1 cellular context compared by ENCODE assay signal in the genomic region with DNA sequence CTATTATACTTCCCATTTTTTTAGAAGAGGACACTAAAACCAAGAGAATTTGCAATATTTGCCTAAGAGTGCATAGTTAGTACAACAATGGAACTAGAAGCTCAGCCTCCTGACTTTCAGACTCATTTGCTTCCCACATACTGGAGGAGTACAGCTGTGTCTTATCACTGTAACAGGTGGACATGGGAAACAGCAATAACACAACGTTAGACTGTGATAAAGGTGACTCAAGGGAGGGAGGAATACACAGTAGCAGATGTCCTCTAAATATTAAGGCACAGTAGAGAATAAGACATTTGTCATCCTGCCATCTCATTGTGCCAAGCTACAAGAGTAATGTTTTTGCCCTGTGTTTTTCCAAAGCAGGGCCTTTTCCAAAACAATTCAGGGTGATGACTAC.
A peak's percentile ranks its signal among the peaks of the same experiment; 100 is the strongest.
TF ChIP-seq lines count a peak whose summit lies in the region.

No MANE protein-coding gene starts in this region.

TF ChIP-seq in K562, 482 proteins besides CTCF, POLR2A, EP300 and RAD21 (continued from another document and continues in another):
- TF ChIP-seq THRB (CRISPR knock-in tag; conservative IDR thresholded peaks at IDR 0.05), result 0 out of 2 replicates have a peak, but pooled peaks have one; percentile 22
- no peak for TF ChIP-seq ZNF695 (CRISPR knock-in tag; IDR thresholded peaks at IDR 0.05)
- no peak for TF ChIP-seq RREB1 (CRISPR knock-in tag; IDR thresholded peaks at IDR 0.05)
- TF ChIP-seq PATZ1 (CRISPR knock-in tag; IDR thresholded peaks at IDR 0.05; ENCODE audit: borderline replicate concordance), result no peak
- no peak for TF ChIP-seq CREB5 (CRISPR knock-in tag; IDR thresholded peaks at IDR 0.05)
- TF ChIP-seq PHF8 (IDR thresholded peaks at IDR 0.05; ENCODE audit: borderline replicate concordance, low read length), result no peak
- TF ChIP-seq SMAD2 (IDR thresholded peaks at IDR 0.05; ENCODE audit: low read depth, low read length), result no peak
- TF ChIP-seq CHCHD3 (CRISPR knock-in tag; IDR thresholded peaks at IDR 0.05), result no peak
- TF ChIP-seq ZNF830 (CRISPR knock-in tag; IDR thresholded peaks at IDR 0.05), result no peak
- no peak for TF ChIP-seq ATF7 (IDR thresholded peaks at IDR 0.05)
- peak; percentile 14 to 59; a peak in 1 of 4 replicates for TF ChIP-seq FOXA3 (CRISPR knock-in tag; conservative IDR thresholded peaks at IDR 0.05 in 1 of 2, IDR thresholded peaks at IDR 0.05 in 1 of 2)
- TF ChIP-seq ZNF174 (CRISPR knock-in tag; IDR thresholded peaks at IDR 0.05), result no peak
- TF ChIP-seq, protein P1, sequence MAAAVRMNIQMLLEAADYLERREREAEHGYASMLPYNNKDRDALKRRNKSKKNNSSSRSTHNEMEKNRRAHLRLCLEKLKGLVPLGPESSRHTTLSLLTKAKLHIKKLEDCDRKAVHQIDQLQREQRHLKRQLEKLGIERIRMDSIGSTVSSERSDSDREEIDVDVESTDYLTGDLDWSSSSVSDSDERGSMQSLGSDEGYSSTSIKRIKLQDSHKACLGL (CRISPR knock-in tag; IDR thresholded peaks at IDR 0.05; ENCODE audit: borderline replicate concordance, poor library complexity, severe bottlenecking), result no peak
- TF ChIP-seq SMARCA5 (IDR thresholded peaks at IDR 0.05), result no peak
- TF ChIP-seq ZNF507 (tag; conservative IDR thresholded peaks at IDR 0.05), result no peak
- no peak for TF ChIP-seq ZFP36 (IDR thresholded peaks at IDR 0.05; ENCODE audit: low read depth, low read length, partially characterized antibody)
- no peak for TF ChIP-seq ESRRB (CRISPR knock-in tag; IDR thresholded peaks at IDR 0.05; ENCODE audit: borderline replicate concordance)
- peak; percentile 76; the same call in 1 of the 2 replicates for TF ChIP-seq ZNF175 (CRISPR knock-in tag; IDR thresholded peaks at IDR 0.05; ENCODE audit: low read depth)
- TF ChIP-seq, protein P2, sequence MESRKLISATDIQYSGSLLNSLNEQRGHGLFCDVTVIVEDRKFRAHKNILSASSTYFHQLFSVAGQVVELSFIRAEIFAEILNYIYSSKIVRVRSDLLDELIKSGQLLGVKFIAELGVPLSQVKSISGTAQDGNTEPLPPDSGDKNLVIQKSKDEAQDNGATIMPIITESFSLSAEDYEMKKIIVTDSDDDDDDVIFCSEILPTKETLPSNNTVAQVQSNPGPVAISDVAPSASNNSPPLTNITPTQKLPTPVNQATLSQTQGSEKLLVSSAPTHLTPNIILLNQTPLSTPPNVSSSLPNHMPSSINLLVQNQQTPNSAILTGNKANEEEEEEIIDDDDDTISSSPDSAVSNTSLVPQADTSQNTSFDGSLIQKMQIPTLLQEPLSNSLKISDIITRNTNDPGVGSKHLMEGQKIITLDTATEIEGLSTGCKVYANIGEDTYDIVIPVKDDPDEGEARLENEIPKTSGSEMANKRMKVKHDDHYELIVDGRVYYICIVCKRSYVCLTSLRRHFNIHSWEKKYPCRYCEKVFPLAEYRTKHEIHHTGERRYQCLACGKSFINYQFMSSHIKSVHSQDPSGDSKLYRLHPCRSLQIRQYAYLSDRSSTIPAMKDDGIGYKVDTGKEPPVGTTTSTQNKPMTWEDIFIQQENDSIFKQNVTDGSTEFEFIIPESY (CRISPR knock-in tag; IDR thresholded peaks at IDR 0.05), result peak; percentile 10; the same call in 1 of the 2 replicates
- no peak for TF ChIP-seq NR4A1 (CRISPR knock-in tag; IDR thresholded peaks at IDR 0.05)
- TF ChIP-seq NR4A1 (tag; IDR thresholded peaks at IDR 0.05), result no peak
- TF ChIP-seq ZNF75A (CRISPR knock-in tag; IDR thresholded peaks at IDR 0.05), result no peak
- TF ChIP-seq KHSRP (IDR thresholded peaks at IDR 0.05), result peak; percentile 61
- TF ChIP-seq ZNF395 (CRISPR knock-in tag; IDR thresholded peaks at IDR 0.05), result peak; percentile 88
- TF ChIP-seq, protein P3, sequence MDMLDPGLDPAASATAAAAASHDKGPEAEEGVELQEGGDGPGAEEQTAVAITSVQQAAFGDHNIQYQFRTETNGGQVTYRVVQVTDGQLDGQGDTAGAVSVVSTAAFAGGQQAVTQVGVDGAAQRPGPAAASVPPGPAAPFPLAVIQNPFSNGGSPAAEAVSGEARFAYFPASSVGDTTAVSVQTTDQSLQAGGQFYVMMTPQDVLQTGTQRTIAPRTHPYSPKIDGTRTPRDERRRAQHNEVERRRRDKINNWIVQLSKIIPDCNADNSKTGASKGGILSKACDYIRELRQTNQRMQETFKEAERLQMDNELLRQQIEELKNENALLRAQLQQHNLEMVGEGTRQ (CRISPR knock-in tag; IDR thresholded peaks at IDR 0.05), result no peak
- TF ChIP-seq ZNF41 (CRISPR knock-in tag; conservative IDR thresholded peaks at IDR 0.05), result no peak
- TF ChIP-seq ZNF589 (CRISPR knock-in tag; IDR thresholded peaks at IDR 0.05; ENCODE audit: low read depth), result peak; percentile 66
- no peak for TF ChIP-seq PRMT5 (CRISPR knock-in tag; IDR thresholded peaks at IDR 0.05)
- no peak for TF ChIP-seq CAMTA2 (CRISPR knock-in tag; conservative IDR thresholded peaks at IDR 0.05)
- TF ChIP-seq NCOR1 (IDR thresholded peaks at IDR 0.05), result peak; percentile 98
- TF ChIP-seq ZNF444 (CRISPR knock-in tag; IDR thresholded peaks at IDR 0.05), result no peak
- no peak for TF ChIP-seq NFRKB (IDR thresholded peaks at IDR 0.05; ENCODE audit: low read depth)
- TF ChIP-seq XRCC4 (IDR thresholded peaks at IDR 0.05; ENCODE audit: extremely low read depth, insufficient read depth, insufficient read length), result no peak
- TF ChIP-seq ZMIZ1 (IDR thresholded peaks at IDR 0.05; ENCODE audit: low read depth in 2 of 2, low read length in 2 of 2), result peak in 1 of 2 experiments; percentile 95; a peak in 2 of 4 replicates
- TF ChIP-seq ZFP30 (CRISPR knock-in tag; IDR thresholded peaks at IDR 0.05; ENCODE audit: borderline replicate concordance), result no peak
- no peak for TF ChIP-seq ZNF184 (CRISPR knock-in tag; IDR thresholded peaks at IDR 0.05)
- no peak for TF ChIP-seq CBX5 (IDR thresholded peaks at IDR 0.05; ENCODE audit: borderline replicate concordance, low read depth)
- no peak for TF ChIP-seq RBBP5 (IDR thresholded peaks at IDR 0.05; ENCODE audit: borderline replicate concordance, insufficient read depth, low read length, poor library complexity, severe bottlenecking)
- TF ChIP-seq SAP30 (IDR thresholded peaks at IDR 0.05; ENCODE audit: borderline replicate concordance, insufficient read depth, low read depth, low read length, poor library complexity, severe bottlenecking), result no peak
- TF ChIP-seq POLR2AphosphoS5 (IDR thresholded peaks at IDR 0.05; ENCODE audit: control insufficient read depth, insufficient read depth, low read depth, low read length), result peak; percentile 99
- TF ChIP-seq FOXM1 (IDR thresholded peaks at IDR 0.05; ENCODE audit: low read depth), result peak; percentile 85
- no peak for TF ChIP-seq FOXM1 (CRISPR knock-in tag; IDR thresholded peaks at IDR 0.05; ENCODE audit: low read depth)
- TF ChIP-seq KDM5B (IDR thresholded peaks at IDR 0.05; ENCODE audit: insufficient replicate concordance, low read depth, low read length), result no peak
- TF ChIP-seq ZNF707 (CRISPR knock-in tag; conservative IDR thresholded peaks at IDR 0.05), result no peak
